8 cellular contexts compared by ENCODE assay signal in genomic region chr2:159285433-159285832, GRCh38. TPM values are rescaled to one million over a fixed set of nuclear protein-coding genes. Genes with fewer than 3 reads are reported as not detected.
DNase-seq lines count a peak whose midpoint lies in the region; ATAC-seq and TF ChIP-seq lines count a peak whose summit lies in the region.

No MANE protein-coding gene starts in this region.

- peak overlapping the region; percentile 89 for H3K4me3 Mint-ChIP-seq in natural killer cell treated with Interleukin-12 subunit alpha and Interleukin-12 subunit beta and Interleukin-15 and Interleukin-18, amount 100 ng/mL, for 72 hours

- H3K27me3 Mint-ChIP-seq in natural killer cell treated with Interleukin-12 subunit alpha and Interleukin-12 subunit beta and Interleukin-15 and Interleukin-18, amount 100 ng/mL, for 72 hours = no peaks in the 10 kb centered on the region

- TF ChIP-seq CTCF in AG04450 (IDR thresholded peaks at IDR 0.05; ENCODE audit: low read depth, low read length) (no peak), choroid plexus epithelial cell (conservative IDR thresholded peaks at IDR 0.05; ENCODE audit: low read depth, low read length) (no peak), GM13976 (IDR thresholded peaks at IDR 0.05; ENCODE audit: borderline replicate concordance, control extremely low read depth, extremely low read depth, insufficient read depth, missing control alignments) (no peak)

- H3K27me3 ChIP-seq in AG04450 (ENCODE audit: control insufficient read depth, insufficient read depth, low read length) = no peaks in the 10 kb centered on the region

- in situ Hi-C loops in GM13976 (cut with MboI; ENCODE audit: low sequenced_read_pairs, unreplicated experiment) = no loop called here

- peaks cover 17 to 36% of the 10 kb centered on the region in 2 donors for H3K4me1 Mint-ChIP-seq in natural killer cell treated with Interleukin-12 subunit alpha and Interleukin-12 subunit beta and Interleukin-15 and Interleukin-18, amount 100 ng/mL, for 72 hours (ENCODE audit: low read depth in 2 of 2)

- H3K4me3 ChIP-seq in AG04450 (ENCODE audit: low read depth, low read length) (peak overlapping the region; percentile 92), choroid plexus epithelial cell (ENCODE audit: low read depth, low read length) (peak overlapping the region; percentile 89)
- H3K4me3 ChIP-seq in Jurkat, Clone E6-1 (ENCODE audit: low read length) = peak overlapping the region; percentile 86

- POLR2A ChIA-PET in AG04450 (lab: Yijun Ruan, JAX) = interaction anchor here (0.6 to 2.2 kb wide), 5 partner anchors 29 to 399 kb away, joined by 3 to 9 read pairs (median 5); no protein-coding TSS in a partner anchor

- CTCF ChIA-PET in AG04450 (lab: Charles Lee) = interaction anchor here (0.9 kb wide), 1 partner anchor 166 kb away, joined by 3 read pairs; no protein-coding TSS in a partner anchor

- no peaks in the 10 kb centered on the region; the same call in 1 of the 2 replicates for H3K9me3 ChIP-seq in AG04450 (ENCODE audit: control insufficient read depth, insufficient read depth, low read length)

- H3K9me3 Mint-ChIP-seq in natural killer cell treated with Interleukin-12 subunit alpha and Interleukin-12 subunit beta and Interleukin-15 and Interleukin-18, amount 100 ng/mL, for 72 hours = no peaks in the 10 kb centered on the region

- no peaks in the 10 kb centered on the region for H3K36me3 Mint-ChIP-seq in natural killer cell treated with Interleukin-12 subunit alpha and Interleukin-12 subunit beta and Interleukin-15 and Interleukin-18, amount 100 ng/mL, for 72 hours

- peak overlapping the region; percentile 56 to 64 for H3K27ac Mint-ChIP-seq in natural killer cell treated with Interleukin-12 subunit alpha and Interleukin-12 subunit beta and Interleukin-15 and Interleukin-18, amount 100 ng/mL, for 72 hours

- DNase-seq in AG04450 (ENCODE audit: low read depth, low spot score) = no peak
- DNase-seq in Jurkat, Clone E6-1 (ENCODE audit: low read depth, low spot score) = no peak
- DNase-seq in choroid plexus epithelial cell (ENCODE audit: low read depth) = no peak
- no peak for DNase-seq in natural killer cell treated with Interleukin-12 subunit alpha and Interleukin-12 subunit beta and Interleukin-15 and Interleukin-18, amount 100 ng/mL, for 72 hours (ENCODE audit: low spot score)
- DNase-seq in GM13976 (ENCODE audit: low spot score) = no peak
- no peak for DNase-seq in activated CD4-positive, alpha-beta T cell treated with anti-CD3 and anti-CD28 coated beads, Interleukin-2, amount 50 U/mL, for 48 hours

- no peak for ATAC-seq in natural killer cell treated with Interleukin-12 subunit alpha and Interleukin-12 subunit beta and Interleukin-15 and Interleukin-18, amount 100 ng/mL, for 72 hours
- ATAC-seq in GM18502 (IDR thresholded peaks at IDR 0.05; ENCODE audit: poor library complexity, unreplicated experiment) (no peak), HG03097 (IDR thresholded peaks at IDR 0.05; ENCODE audit: low FRiP score, unreplicated experiment) (no peak)

- H3K27ac ChIP-seq in AG04450 (ENCODE audit: low read depth, low read length) = no peak overlapping the region

RNA-seq across cellular contexts. Expression of gene WDSUB1, which starts 1.1 kb away (rescaled TPM):
- 6.8 and 7.6 TPM in 2 replicates for polyA plus RNA-seq in AG04450 (2011; rRNA removed)
- polyA minus RNA-seq in AG04450 (2011; rRNA and poly(A)+ RNA removed) = 8.6 and 12.7 TPM in 2 replicates
- 13.6 TPM for polyA plus RNA-seq in Jurkat, Clone E6-1 (2012; ENCODE audit: insufficient read depth, insufficient read length)
- total RNA-seq in natural killer cell treated with Interleukin-12 subunit alpha and Interleukin-12 subunit beta and Interleukin-15 and Interleukin-18, amount 100 ng/mL, for 72 hours = 1 to 10 TPM; 5.4 to 8.8 TPM
